2 cellular contexts compared by ENCODE assay signal in the genomic region with DNA sequence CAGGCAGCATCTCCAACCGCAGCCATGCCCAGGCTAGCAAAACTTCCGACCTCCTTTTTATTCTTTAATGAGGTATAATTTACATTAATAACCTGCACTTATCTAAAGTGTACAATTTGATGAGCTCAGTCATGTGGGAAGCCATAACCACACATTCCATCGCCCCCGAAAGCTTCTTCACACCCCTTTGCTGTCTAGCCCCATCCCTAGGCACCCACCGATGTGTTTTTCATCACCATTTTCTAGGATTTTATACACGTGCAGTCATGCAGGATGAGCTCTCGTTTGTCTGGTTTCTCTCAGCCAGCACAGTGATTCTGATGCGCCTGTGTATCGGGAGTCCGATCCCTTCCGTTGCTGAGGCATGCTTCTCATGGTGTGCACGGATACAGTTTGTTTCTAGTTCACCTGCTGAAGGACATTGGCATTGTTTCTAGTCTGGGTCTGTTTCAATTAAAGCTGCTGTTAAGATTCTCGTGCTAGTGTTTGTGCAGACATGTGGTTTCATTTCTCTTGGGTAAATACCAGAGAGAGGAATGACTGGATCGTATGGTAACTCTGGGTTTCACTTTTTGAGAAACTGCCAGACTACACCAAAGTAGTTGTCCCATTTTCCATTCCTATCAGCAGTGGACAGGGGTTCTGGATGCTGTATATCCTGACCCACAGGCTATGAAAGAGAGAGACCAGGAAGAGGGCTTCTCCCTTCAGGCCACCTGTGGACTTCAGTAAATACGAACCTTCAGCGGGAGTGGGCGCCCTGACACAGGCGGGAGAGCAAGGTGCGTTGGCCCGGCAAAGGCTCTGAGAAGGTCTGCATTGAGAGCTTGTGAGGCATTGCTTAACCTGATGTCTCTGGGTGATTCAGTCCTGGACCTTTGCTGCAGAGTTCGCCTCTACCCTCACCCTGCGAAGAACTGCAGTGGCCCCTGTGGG.
TF ChIP-seq lines count a peak whose summit lies in the region.

No MANE protein-coding gene starts in this region.

TF ChIP-seq in GM12891, 5 proteins besides CTCF, POLR2A, EP300 and RAD21:
- TF ChIP-seq POU2F2 (IDR thresholded peaks at IDR 0.05; ENCODE audit: low read depth, low read length) (no peak), SPI1 (IDR thresholded peaks at IDR 0.05; ENCODE audit: low read depth, low read length) (no peak)

TF ChIP-seq in GM23338, 12 proteins besides CTCF, POLR2A, EP300 and RAD21:
- TF ChIP-seq NANOG (IDR thresholded peaks at IDR 0.05; ENCODE audit: borderline replicate concordance) (no peak), ZNF114 (CRISPR knock-in tag; IDR thresholded peaks at IDR 0.05) (no peak), POLR2AphosphoS5 (IDR thresholded peaks at IDR 0.05; ENCODE audit: low read depth) (no peak), EZH2phosphoT487 (IDR thresholded peaks at IDR 0.05; ENCODE audit: unreplicated experiment) (no peak), JUNB (IDR thresholded peaks at IDR 0.05; ENCODE audit: unreplicated experiment) (no peak), EZH2 (IDR thresholded peaks at IDR 0.05; ENCODE audit: low read depth, unreplicated experiment) (no peak), ZNF331 (CRISPR knock-in tag; IDR thresholded peaks at IDR 0.05; ENCODE audit: low read depth) (no peak), STAT1 (IDR thresholded peaks at IDR 0.05; ENCODE audit: unreplicated experiment) (no peak), CREB1 (CRISPR knock-in tag; IDR thresholded peaks at IDR 0.05; ENCODE audit: low read depth) (no peak)
- TF ChIP-seq, protein P1, sequence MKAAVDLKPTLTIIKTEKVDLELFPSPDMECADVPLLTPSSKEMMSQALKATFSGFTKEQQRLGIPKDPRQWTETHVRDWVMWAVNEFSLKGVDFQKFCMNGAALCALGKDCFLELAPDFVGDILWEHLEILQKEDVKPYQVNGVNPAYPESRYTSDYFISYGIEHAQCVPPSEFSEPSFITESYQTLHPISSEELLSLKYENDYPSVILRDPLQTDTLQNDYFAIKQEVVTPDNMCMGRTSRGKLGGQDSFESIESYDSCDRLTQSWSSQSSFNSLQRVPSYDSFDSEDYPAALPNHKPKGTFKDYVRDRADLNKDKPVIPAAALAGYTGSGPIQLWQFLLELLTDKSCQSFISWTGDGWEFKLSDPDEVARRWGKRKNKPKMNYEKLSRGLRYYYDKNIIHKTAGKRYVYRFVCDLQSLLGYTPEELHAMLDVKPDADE (IDR thresholded peaks at IDR 0.05) = no peak
- TF ChIP-seq, protein P2, sequence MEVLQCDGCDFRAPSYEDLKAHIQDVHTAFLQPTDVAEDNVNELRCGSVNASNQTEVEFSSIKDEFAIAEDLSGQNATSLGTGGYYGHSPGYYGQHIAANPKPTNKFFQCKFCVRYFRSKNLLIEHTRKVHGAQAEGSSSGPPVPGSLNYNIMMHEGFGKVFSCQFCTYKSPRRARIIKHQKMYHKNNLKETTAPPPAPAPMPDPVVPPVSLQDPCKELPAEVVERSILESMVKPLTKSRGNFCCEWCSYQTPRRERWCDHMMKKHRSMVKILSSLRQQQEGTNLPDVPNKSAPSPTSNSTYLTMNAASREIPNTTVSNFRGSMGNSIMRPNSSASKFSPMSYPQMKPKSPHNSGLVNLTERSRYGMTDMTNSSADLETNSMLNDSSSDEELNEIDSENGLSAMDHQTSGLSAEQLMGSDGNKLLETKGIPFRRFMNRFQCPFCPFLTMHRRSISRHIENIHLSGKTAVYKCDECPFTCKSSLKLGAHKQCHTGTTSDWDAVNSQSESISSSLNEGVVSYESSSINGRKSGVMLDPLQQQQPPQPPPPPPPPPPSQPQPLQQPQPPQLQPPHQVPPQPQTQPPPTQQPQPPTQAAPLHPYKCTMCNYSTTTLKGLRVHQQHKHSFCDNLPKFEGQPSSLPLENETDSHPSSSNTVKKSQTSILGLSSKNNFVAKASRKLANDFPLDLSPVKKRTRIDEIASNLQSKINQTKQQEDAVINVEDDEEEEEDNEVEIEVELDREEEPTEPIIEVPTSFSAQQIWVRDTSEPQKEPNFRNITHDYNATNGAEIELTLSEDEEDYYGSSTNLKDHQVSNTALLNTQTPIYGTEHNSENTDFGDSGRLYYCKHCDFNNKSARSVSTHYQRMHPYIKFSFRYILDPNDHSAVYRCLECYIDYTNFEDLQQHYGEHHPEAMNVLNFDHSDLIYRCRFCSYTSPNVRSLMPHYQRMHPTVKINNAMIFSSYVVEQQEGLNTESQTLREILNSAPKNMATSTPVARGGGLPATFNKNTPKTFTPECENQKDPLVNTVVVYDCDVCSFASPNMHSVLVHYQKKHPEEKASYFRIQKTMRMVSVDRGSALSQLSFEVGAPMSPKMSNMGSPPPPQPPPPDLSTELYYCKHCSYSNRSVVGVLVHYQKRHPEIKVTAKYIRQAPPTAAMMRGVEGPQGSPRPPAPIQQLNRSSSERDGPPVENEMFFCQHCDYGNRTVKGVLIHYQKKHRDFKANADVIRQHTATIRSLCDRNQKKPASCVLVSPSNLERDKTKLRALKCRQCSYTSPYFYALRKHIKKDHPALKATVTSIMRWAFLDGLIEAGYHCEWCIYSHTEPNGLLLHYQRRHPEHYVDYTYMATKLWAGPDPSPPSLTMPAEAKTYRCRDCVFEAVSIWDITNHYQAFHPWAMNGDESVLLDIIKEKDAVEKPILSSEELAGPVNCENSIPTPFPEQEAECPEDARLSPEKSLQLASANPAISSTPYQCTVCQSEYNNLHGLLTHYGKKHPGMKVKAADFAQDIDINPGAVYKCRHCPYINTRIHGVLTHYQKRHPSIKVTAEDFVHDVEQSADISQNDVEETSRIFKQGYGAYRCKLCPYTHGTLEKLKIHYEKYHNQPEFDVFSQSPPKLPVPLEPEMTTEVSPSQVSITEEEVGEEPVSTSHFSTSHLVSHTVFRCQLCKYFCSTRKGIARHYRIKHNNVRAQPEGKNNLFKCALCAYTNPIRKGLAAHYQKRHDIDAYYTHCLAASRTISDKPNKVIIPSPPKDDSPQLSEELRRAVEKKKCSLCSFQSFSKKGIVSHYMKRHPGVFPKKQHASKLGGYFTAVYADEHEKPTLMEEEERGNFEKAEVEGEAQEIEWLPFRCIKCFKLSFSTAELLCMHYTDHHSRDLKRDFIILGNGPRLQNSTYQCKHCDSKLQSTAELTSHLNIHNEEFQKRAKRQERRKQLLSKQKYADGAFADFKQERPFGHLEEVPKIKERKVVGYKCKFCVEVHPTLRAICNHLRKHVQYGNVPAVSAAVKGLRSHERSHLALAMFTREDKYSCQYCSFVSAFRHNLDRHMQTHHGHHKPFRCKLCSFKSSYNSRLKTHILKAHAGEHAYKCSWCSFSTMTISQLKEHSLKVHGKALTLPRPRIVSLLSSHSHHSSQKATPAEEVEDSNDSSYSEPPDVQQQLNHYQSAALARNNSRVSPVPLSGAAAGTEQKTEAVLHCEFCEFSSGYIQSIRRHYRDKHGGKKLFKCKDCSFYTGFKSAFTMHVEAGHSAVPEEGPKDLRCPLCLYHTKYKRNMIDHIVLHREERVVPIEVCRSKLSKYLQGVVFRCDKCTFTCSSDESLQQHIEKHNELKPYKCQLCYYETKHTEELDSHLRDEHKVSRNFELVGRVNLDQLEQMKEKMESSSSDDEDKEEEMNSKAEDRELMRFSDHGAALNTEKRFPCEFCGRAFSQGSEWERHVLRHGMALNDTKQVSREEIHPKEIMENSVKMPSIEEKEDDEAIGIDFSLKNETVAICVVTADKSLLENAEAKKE (CRISPR knock-in tag; IDR thresholded peaks at IDR 0.05) = no peak
- TF ChIP-seq, protein P3, sequence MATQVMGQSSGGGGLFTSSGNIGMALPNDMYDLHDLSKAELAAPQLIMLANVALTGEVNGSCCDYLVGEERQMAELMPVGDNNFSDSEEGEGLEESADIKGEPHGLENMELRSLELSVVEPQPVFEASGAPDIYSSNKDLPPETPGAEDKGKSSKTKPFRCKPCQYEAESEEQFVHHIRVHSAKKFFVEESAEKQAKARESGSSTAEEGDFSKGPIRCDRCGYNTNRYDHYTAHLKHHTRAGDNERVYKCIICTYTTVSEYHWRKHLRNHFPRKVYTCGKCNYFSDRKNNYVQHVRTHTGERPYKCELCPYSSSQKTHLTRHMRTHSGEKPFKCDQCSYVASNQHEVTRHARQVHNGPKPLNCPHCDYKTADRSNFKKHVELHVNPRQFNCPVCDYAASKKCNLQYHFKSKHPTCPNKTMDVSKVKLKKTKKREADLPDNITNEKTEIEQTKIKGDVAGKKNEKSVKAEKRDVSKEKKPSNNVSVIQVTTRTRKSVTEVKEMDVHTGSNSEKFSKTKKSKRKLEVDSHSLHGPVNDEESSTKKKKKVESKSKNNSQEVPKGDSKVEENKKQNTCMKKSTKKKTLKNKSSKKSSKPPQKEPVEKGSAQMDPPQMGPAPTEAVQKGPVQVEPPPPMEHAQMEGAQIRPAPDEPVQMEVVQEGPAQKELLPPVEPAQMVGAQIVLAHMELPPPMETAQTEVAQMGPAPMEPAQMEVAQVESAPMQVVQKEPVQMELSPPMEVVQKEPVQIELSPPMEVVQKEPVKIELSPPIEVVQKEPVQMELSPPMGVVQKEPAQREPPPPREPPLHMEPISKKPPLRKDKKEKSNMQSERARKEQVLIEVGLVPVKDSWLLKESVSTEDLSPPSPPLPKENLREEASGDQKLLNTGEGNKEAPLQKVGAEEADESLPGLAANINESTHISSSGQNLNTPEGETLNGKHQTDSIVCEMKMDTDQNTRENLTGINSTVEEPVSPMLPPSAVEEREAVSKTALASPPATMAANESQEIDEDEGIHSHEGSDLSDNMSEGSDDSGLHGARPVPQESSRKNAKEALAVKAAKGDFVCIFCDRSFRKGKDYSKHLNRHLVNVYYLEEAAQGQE (IDR thresholded peaks at IDR 0.05; ENCODE audit: unreplicated experiment) = no peak
